In genomic region chr2:36271266-36271665, GRCh38 we compare ENCODE assay signal across 2 cellular contexts.
TF ChIP-seq lines count a peak whose summit lies in the region.

No MANE protein-coding gene starts in this region.

TF ChIP-seq in H1, 55 proteins besides CTCF, POLR2A, EP300 and RAD21:
- TF ChIP-seq BCL11A (IDR thresholded peaks at IDR 0.05; ENCODE audit: low read depth in 2 of 2, low read length in 2 of 2) = no peak
- no peak for TF ChIP-seq GABPA (IDR thresholded peaks at IDR 0.05; ENCODE audit: borderline replicate concordance, insufficient read depth, low read length)
- no peak for TF ChIP-seq SIN3A (conservative IDR thresholded peaks at IDR 0.05 in 1 of 2, IDR thresholded peaks at IDR 0.05 in 1 of 2; ENCODE audit: low read depth in 1 of 2, low read length in 2 of 2)
- TF ChIP-seq ASH2L (IDR thresholded peaks at IDR 0.05; ENCODE audit: low read length) = peak; percentile 35

TF ChIP-seq in neural cell, 6 proteins besides CTCF, POLR2A, EP300 and RAD21:
- peak; percentile 67 for TF ChIP-seq POLR2AphosphoS5 (IDR thresholded peaks at IDR 0.05)
- TF ChIP-seq REST (IDR thresholded peaks at IDR 0.05; ENCODE audit: borderline replicate concordance) = no peak
